Comparison of ENCODE assay signal across 29 cellular contexts in the genomic region with DNA sequence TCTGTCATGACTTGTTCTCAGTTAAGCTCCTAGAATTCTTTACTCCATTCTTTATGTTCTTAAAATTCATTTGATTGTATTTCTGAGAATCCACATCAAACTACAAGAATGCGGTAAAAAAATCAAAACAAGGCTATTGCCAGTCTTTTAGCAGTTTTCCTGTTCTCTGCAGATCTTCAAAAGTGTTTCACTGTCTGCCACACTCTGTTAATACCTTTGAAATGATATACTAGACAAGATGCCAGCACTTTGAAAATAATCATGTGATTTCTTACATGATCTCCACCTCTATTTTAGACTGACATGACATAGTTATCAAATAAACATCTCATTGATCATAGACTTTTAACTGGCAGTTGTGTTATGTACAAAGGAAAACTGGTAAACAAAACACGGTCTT. TPM values are rescaled to one million over a fixed set of nuclear protein-coding genes. Genes with fewer than 3 reads are reported as not detected.
"Had no signal": no experiment of that assay in that cellular context is flagged by ENCODE, and none has a peak within 500 bp of the region (broad histone marks: within the 10 kb centered on the region; RNA-seq: fewer than 3 reads in every experiment).

No MANE protein-coding gene starts in this region.

- H3K27me3 ChIP-seq: ascending aorta, body of pancreas, MG63, SJSA1 had no signal

- DNase-seq: activated CD4-positive, alpha-beta T cell treated with anti-CD3 and anti-CD28 coated beads for 48 hours; activated CD4-positive, alpha-beta T cell treated with anti-CD3 and anti-CD28 coated beads, Interleukin-2, amount 50 U/mL, for 4 hours; activated CD4-positive, CD25-positive, alpha-beta regulatory T cell treated with anti-CD3 and anti-CD28 coated beads, Interleukin-2, amount 50 U/mL, for 72 hours; activated CD8-positive, alpha-beta memory T cell treated with anti-CD3 and anti-CD28 coated beads, Interleukin-2, amount 50 U/mL, for 48 hours; activated CD8-positive, alpha-beta T cell treated with anti-CD3 and anti-CD28 coated beads, Interleukin-2, amount 10 ng/mL, durations not matched to agents 7 days and 5 days; activated gamma-delta T cell treated with Interleukin-2 at 50 U/mL for 16 hours; activated T-cell treated with anti-CD3 and anti-CD28 coated beads, Interleukin-2, amount 50 U/mL, for 24 hours; amniotic stem cell; body of pancreas; MG63; NCI-H1105; NCI-H1436; NCI-H1694 treated with DMSO at 0.1 percent for 48 hours; NCI-H2029 treated with DMSO at 0.1 percent for 48 hours; NCI-H345; NCI-H510A treated with DMSO at 0.1 percent for 48 hours; PC-3; SHP77; SW 1271; T-helper 9 cell had no signal

- H3K27ac ChIP-seq: ascending aorta, body of pancreas, KMS-11, SJSA1 had no signal

- H3K4me3 ChIP-seq: ascending aorta, body of pancreas, MG63, SJSA1 had no signal

- H3K4me1 Mint-ChIP-seq: central memory CD8-positive, alpha-beta T cell; WTC11 had no signal

- H3K36me3 ChIP-seq: ascending aorta, MG63, SJSA1 had no signal

- H3K27me3 Mint-ChIP-seq: activated T-cell treated with anti-CD3 and anti-CD28 coated beads, Interleukin-2, amount 50 U/mL, for 24 hours; central memory CD8-positive, alpha-beta T cell had no signal

- H3K27ac Mint-ChIP-seq: activated CD8-positive, alpha-beta T cell treated with anti-CD3 and anti-CD28 coated beads, Interleukin-2, amount 10 ng/mL, durations not matched to agents 7 days and 5 days; activated T-cell treated with anti-CD3 and anti-CD28 coated beads, Interleukin-2, amount 50 U/mL, for 24 hours; activated T-helper 2 cell treated with anti-CD3 and anti-CD28 coated beads, Interferon-gamma antibody, Interleukin-2, Interleukin-4, amounts not matched to agents 10 μg/mL and 5 μg/mL and 100 μg/mL, durations not matched to agents 14 hours and 24 hours and 36 hours; T-helper 1 cell treated with Interleukin-12 subunit alpha and Interleukin-12 subunit beta and Interleukin-4 antibody, amounts not matched to agents 30 μg/mL and 1 μg/mL, for 36 hours; WTC11 had no signal

- H3K4me1 ChIP-seq: ascending aorta, SJSA1 had no signal

- H3K9me3 ChIP-seq: ascending aorta, body of pancreas, MG63, SJSA1 had no signal

- H3K9ac ChIP-seq: KMS-11 had no signal

- H3K4me2 ChIP-seq: KMS-11 had no signal

- H3K4me3 Mint-ChIP-seq: activated CD8-positive, alpha-beta T cell treated with anti-CD3 and anti-CD28 coated beads, Interleukin-2, amount 10 ng/mL, durations not matched to agents 7 days and 5 days; activated T-cell treated with anti-CD3 and anti-CD28 coated beads, Interleukin-2, amount 50 U/mL, for 24 hours; central memory CD8-positive, alpha-beta T cell; T-helper 1 cell treated with Interleukin-12 subunit alpha and Interleukin-12 subunit beta and Interleukin-4 antibody, amounts not matched to agents 30 μg/mL and 1 μg/mL, for 36 hours; WTC11 had no signal

- ATAC-seq: activated CD8-positive, alpha-beta T cell treated with anti-CD3 and anti-CD28 coated beads, Interleukin-2, amount 10 ng/mL, durations not matched to agents 7 days and 5 days; body of pancreas; PC-3; SK-N-SH treated with all-trans-retinoic acid at 6 μM for 48 hours; WTC11 had no signal

- H3K9me3 Mint-ChIP-seq: activated T-cell treated with anti-CD3 and anti-CD28 coated beads, Interleukin-2, amount 50 U/mL, for 24 hours; activated T-helper 2 cell treated with anti-CD3 and anti-CD28 coated beads, Interferon-gamma antibody, Interleukin-2, Interleukin-4, amounts not matched to agents 10 μg/mL and 5 μg/mL and 100 μg/mL, durations not matched to agents 14 hours and 24 hours and 36 hours; central memory CD8-positive, alpha-beta T cell; T-helper 1 cell treated with Interleukin-12 subunit alpha and Interleukin-12 subunit beta and Interleukin-4 antibody, amounts not matched to agents 30 μg/mL and 1 μg/mL, for 36 hours; WTC11 had no signal

- H3K36me3 Mint-ChIP-seq: WTC11 had no signal

RNA-seq across cellular contexts. Expression of a gene that starts 30.1 kb away (rescaled TPM):
- total RNA-seq: bronchial epithelial cell, PC-3, SJSA1 had no signal
